ENCODE assay signal across 8 cellular contexts in genomic region chr22:17087176-17088131, GRCh38. TPM values are rescaled to one million over a fixed set of nuclear protein-coding genes. Genes with fewer than 3 reads are reported as not detected.
DNase-seq lines count a peak whose midpoint lies in the region; ATAC-seq and TF ChIP-seq lines count a peak whose summit lies in the region.

No MANE protein-coding gene starts in this region.

- in situ Hi-C loops in astrocyte of the cerebellum (cut with HindIII; ENCODE audit: low sequenced_read_pairs) = no loop called here
- in situ Hi-C loops in gastrocnemius medialis (cut with MboI; ENCODE audit: low sequenced_read_pairs in 4 of 4) = no loop called here

- H3K27ac Mint-ChIP-seq in CD14-positive monocyte (peak overlapping the region; percentile 90 to 96 (median 95)), mesothelial cell of epicardium (no peak overlapping the region)

- peak overlapping the region; percentile 92 for H3K4me2 ChIP-seq in OCI-LY7 (ENCODE audit: low read length)

- CTCF ChIA-PET in OCI-LY7 (lab: Charles Lee; ENCODE audit: unreplicated experiment) = no interaction called here

- H3K27ac ChIP-seq in OCI-LY7 (ENCODE audit: low read depth, low read length, poor library complexity, severe bottlenecking) = peak overlapping the region; percentile 63
- H3K27ac ChIP-seq in spleen = peak overlapping the region in 7 of 8 donors; percentile 95 to 100 (median 97)
- no peak overlapping the region for H3K27ac ChIP-seq in gastrocnemius medialis

- H3K4me3 Mint-ChIP-seq in CD14-positive monocyte = peak overlapping the region; percentile 96 to 99
- H3K4me3 Mint-ChIP-seq in mesothelial cell of epicardium = no peak overlapping the region

- no peaks in the 10 kb centered on the region for H3K36me3 ChIP-seq in OCI-LY7 (ENCODE audit: insufficient read depth, low read length)
- H3K36me3 ChIP-seq in spleen = peaks cover 0 to 15% (median 0%) of the 10 kb centered on the region in 6 donors
- no peaks in the 10 kb centered on the region for H3K36me3 ChIP-seq in gastrocnemius medialis

- WGBS in spleen, 5 donors = 22 to 45% (median 31%) methylated on average over 15 of the region's 15 CpGs

- H3K9me3 Mint-ChIP-seq in CD14-positive monocyte = peaks cover 0 to 2% (median 0%) of the 10 kb centered on the region in 7 donors
- H3K9me3 Mint-ChIP-seq in mesothelial cell of epicardium = no peaks in the 10 kb centered on the region

- H3K4me1 Mint-ChIP-seq in CD14-positive monocyte = peaks cover 74% of the 10 kb centered on the region
- H3K4me1 Mint-ChIP-seq in mesothelial cell of epicardium = peaks cover 4% of the 10 kb centered on the region

- no peaks in the 10 kb centered on the region for H3K79me2 ChIP-seq in OCI-LY7 (ENCODE audit: insufficient read depth, low read depth, low read length)

- no peak for DNase-seq in CD14-positive monocyte (ENCODE audit: low spot score)
- peak; percentile 87 for DNase-seq in OCI-LY7 (ENCODE audit: low spot score)
- peak; percentile 90 for DNase-seq in astrocyte of the cerebellum (ENCODE audit: low read depth)
- no peak for DNase-seq in spleen
- DNase-seq in dedifferentiated amniotic fluid mesenchymal stem cell (ENCODE audit: extremely low spot score) = no peak
- no peak for DNase-seq in mesothelial cell of epicardium (ENCODE audit: low spot score in 2 of 2, unreplicated experiment in 2 of 2)
- no peak for DNase-seq in gastrocnemius medialis

- TF ChIP-seq CTCF in CD14-positive monocyte (IDR thresholded peaks at IDR 0.05) (no peak), OCI-LY7 (conservative IDR thresholded peaks at IDR 0.05; ENCODE audit: low read length) (no peak), astrocyte of the cerebellum (IDR thresholded peaks at IDR 0.05; ENCODE audit: low read depth, low read length, missing control alignments) (no peak), spleen (IDR thresholded peaks at IDR 0.05 in 8 of 11, conservative IDR thresholded peaks at IDR 0.05 in 3 of 11) (no peak), mesothelial cell of epicardium (IDR thresholded peaks at IDR 0.05; ENCODE audit: unreplicated experiment) (no peak), gastrocnemius medialis (IDR thresholded peaks at IDR 0.05 in 4 of 5, conservative IDR thresholded peaks at IDR 0.05 in 1 of 5) (no peak)

- peak overlapping the region; percentile 92 for H3K4me3 ChIP-seq in OCI-LY7 (ENCODE audit: low read depth, low read length, poor library complexity, severe bottlenecking)
- H3K4me3 ChIP-seq in astrocyte of the cerebellum (ENCODE audit: low read depth, low read length) = no peak overlapping the region
- H3K4me3 ChIP-seq in spleen = peak overlapping the region; percentile 9 to 98 (median 81)
- no peak overlapping the region for H3K4me3 ChIP-seq in gastrocnemius medialis

- H3K36me3 Mint-ChIP-seq in CD14-positive monocyte (peaks cover 24 to 49% of the 10 kb centered on the region in 2 donors), mesothelial cell of epicardium (no peaks in the 10 kb centered on the region)

- H2AFZ ChIP-seq in OCI-LY7 (ENCODE audit: low read length) = no peak overlapping the region

- H3K27me3 ChIP-seq in spleen (replicated peaks in 1 of 7) = no peaks in the 10 kb centered on the region
- H3K27me3 ChIP-seq in gastrocnemius medialis = peaks cover 10 to 23% (median 11%) of the 10 kb centered on the region in 3 donors

- H3K9me3 ChIP-seq in OCI-LY7 (ENCODE audit: low read length) (no peaks in the 10 kb centered on the region), spleen (no peaks in the 10 kb centered on the region), gastrocnemius medialis (no peaks in the 10 kb centered on the region)

- POLR2A ChIA-PET in OCI-LY7 (lab: Charles Lee) = interaction anchor here (0.6 to 0.7 kb wide), 3 partner anchors 29 to 289 kb away, joined by 3 to 5 read pairs (median 3); no protein-coding TSS in a partner anchor

- intact Hi-C loops in CD14-positive monocyte (cut with micrococcal nuclease) (loop anchor here (2.0 to 10.0 kb wide), 3 partner anchors 13 to 987 kb away; partner anchors contain the start of gene PEX26 (in 1 of the 2)), OCI-LY7 (cut with micrococcal nuclease; ENCODE audit: unreplicated experiment) (loop anchor here (2.0 kb wide), 1 partner anchor 71 kb away; the partner anchor contains the start of gene HDHD5), spleen (cut with DNase I; ENCODE audit: low total_unique reads) (no loop called here), gastrocnemius medialis (cut with DNase I; ENCODE audit: low total_unique reads) (no loop called here)

- no peak for TF ChIP-seq POLR2A in spleen (IDR thresholded peaks at IDR 0.05)
- no peak for TF ChIP-seq POLR2A in gastrocnemius medialis (IDR thresholded peaks at IDR 0.05)

- H3K27me3 Mint-ChIP-seq in CD14-positive monocyte (ENCODE audit: low read depth in 3 of 3) (peaks cover 0 to 2% (median 0%) of the 10 kb centered on the region in 3 donors), mesothelial cell of epicardium (ENCODE audit: low read depth) (peaks cover 21% of the 10 kb centered on the region)

- H3K4me1 ChIP-seq in OCI-LY7 (ENCODE audit: insufficient read depth, low read length, poor library complexity, severe bottlenecking) = peaks cover 53% of the 10 kb centered on the region
- peaks cover 19 to 87% (median 76%) of the 10 kb centered on the region in 6 donors for H3K4me1 ChIP-seq in spleen
- peaks cover 6 to 10% of the 10 kb centered on the region in 2 donors for H3K4me1 ChIP-seq in gastrocnemius medialis

- peak; percentile 39 for ATAC-seq in GM21447 (IDR thresholded peaks at IDR 0.05; ENCODE audit: unreplicated experiment)
- ATAC-seq in gastrocnemius medialis = no peak

- H4K20me1 ChIP-seq in OCI-LY7 (ENCODE audit: insufficient read depth, low read length) = peaks cover 5% of the 10 kb centered on the region; the same call in 1 of the 2 replicates

- BruUV-seq in OCI-LY7 (replicated peaks; lab: Mats Ljungman, UMichigan) = TSS peak; percentile 28

- H3K9me2 ChIP-seq in OCI-LY7 (ENCODE audit: insufficient read depth, low read length) = no peaks in the 10 kb centered on the region

RNA-seq across cellular contexts. Expression of gene IL17RA, which starts 2.7 kb away (rescaled TPM):
- polyA plus RNA-seq in CD14-positive monocyte (100 to 1,000 TPM in 1 of 2 donors, 10 to 100 TPM in 1; 68.3 to 118 TPM), spleen (1 to 10 TPM; 2.9 to 8.4 (median 5.0) TPM)
- total RNA-seq in OCI-LY7 (2014; rRNA removed; shearing (Covaris generic)) = 5.5 and 7.8 TPM in 2 replicates
- total RNA-seq in OCI-LY7 (2022) (10.9 and 12.5 TPM in 2 replicates), spleen (100 to 1,000 TPM in 1 of 7 donors, 10 to 100 TPM in 6; 38.0 to 100 (median 56.6) TPM), mesothelial cell of epicardium (11.1 to 11.8 TPM (median 11.8 TPM) in 3 replicates), gastrocnemius medialis (1 to 10 TPM; 1.4 to 3.9 (median 3.6) TPM)

RNA-seq across cellular contexts. Expression of gene TMEM121B, which starts 33.7 kb away (rescaled TPM):
- polyA plus RNA-seq in CD14-positive monocyte (1 to 10 TPM; 1.4 to 1.9 TPM), spleen (under 1 TPM; 0.03 to 0.19 (median 0.15) TPM)
- total RNA-seq in OCI-LY7 (2014; rRNA removed; shearing (Covaris generic)) = 0.32 and 0.33 TPM in 2 replicates
- total RNA-seq in OCI-LY7 (2022) (0.09 and 0.15 TPM in 2 replicates), spleen (1 to 10 TPM in 3 of 7 donors, under 1 TPM in 4; 0.72 to 3.6 (median 0.98) TPM), mesothelial cell of epicardium (1.0 to 1.1 TPM (median 1.1 TPM) in 3 replicates), gastrocnemius medialis (under 1 TPM; 0.17 to 0.29 (median 0.24) TPM)

Comparison
In these comparisons a context has a peak if more than half of its experiments do, and no peak if none do; other contexts are left out.
1. DNase-seq: peak in OCI-LY7 (single experiment) and astrocyte of the cerebellum (single experiment); none in CD14-positive monocyte (single experiment), spleen (single experiment), dedifferentiated amniotic fluid mesenchymal stem cell (single experiment), mesothelial cell of epicardium (0 of 2) and gastrocnemius medialis (0 of 2).
2. H3K27ac ChIP-seq: peak in OCI-LY7 (single experiment) and spleen (7 of 8); none in gastrocnemius medialis (0 of 4).
3. H3K4me3 ChIP-seq: peak in OCI-LY7 (single experiment) and spleen (8 of 8); none in astrocyte of the cerebellum (single experiment) and gastrocnemius medialis (0 of 4).
4. intact Hi-C loops: an anchor here in CD14-positive monocyte (2.0 to 10.0 kb wide) and OCI-LY7 (2.0 kb wide); none called in spleen and gastrocnemius medialis.